ENCODE assay signal across 1 cellular context in the genomic region with DNA sequence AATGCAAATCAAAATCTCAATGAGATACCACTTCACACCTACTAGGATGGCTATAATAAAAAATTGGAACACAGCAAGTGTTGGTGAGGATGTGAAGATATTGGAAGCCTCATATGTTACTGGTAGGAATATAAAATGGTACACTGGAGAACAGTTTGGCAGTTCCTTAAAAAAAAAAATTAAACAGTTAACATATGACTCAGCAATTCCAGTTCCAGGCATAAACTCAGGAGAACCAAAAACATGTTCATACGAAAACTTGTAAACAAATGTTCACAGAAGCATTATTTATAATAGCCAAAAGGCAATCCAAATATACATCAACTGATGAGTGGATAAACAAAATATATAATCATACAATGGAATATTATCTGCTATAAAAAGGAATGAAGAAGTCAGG.
A peak's percentile ranks its signal among the peaks of the same experiment; 100 is the strongest.
TF ChIP-seq lines count a peak whose summit lies in the region.

No MANE protein-coding gene starts in this region.

TF ChIP-seq in K562, 482 proteins besides CTCF, POLR2A, EP300 and RAD21 (continued from another document):
- TF ChIP-seq, protein P1, sequence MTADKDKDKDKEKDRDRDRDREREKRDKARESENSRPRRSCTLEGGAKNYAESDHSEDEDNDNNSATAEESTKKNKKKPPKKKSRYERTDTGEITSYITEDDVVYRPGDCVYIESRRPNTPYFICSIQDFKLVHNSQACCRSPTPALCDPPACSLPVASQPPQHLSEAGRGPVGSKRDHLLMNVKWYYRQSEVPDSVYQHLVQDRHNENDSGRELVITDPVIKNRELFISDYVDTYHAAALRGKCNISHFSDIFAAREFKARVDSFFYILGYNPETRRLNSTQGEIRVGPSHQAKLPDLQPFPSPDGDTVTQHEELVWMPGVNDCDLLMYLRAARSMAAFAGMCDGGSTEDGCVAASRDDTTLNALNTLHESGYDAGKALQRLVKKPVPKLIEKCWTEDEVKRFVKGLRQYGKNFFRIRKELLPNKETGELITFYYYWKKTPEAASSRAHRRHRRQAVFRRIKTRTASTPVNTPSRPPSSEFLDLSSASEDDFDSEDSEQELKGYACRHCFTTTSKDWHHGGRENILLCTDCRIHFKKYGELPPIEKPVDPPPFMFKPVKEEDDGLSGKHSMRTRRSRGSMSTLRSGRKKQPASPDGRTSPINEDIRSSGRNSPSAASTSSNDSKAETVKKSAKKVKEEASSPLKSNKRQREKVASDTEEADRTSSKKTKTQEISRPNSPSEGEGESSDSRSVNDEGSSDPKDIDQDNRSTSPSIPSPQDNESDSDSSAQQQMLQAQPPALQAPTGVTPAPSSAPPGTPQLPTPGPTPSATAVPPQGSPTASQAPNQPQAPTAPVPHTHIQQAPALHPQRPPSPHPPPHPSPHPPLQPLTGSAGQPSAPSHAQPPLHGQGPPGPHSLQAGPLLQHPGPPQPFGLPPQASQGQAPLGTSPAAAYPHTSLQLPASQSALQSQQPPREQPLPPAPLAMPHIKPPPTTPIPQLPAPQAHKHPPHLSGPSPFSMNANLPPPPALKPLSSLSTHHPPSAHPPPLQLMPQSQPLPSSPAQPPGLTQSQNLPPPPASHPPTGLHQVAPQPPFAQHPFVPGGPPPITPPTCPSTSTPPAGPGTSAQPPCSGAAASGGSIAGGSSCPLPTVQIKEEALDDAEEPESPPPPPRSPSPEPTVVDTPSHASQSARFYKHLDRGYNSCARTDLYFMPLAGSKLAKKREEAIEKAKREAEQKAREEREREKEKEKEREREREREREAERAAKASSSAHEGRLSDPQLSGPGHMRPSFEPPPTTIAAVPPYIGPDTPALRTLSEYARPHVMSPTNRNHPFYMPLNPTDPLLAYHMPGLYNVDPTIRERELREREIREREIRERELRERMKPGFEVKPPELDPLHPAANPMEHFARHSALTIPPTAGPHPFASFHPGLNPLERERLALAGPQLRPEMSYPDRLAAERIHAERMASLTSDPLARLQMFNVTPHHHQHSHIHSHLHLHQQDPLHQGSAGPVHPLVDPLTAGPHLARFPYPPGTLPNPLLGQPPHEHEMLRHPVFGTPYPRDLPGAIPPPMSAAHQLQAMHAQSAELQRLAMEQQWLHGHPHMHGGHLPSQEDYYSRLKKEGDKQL (CRISPR knock-in tag; IDR thresholded peaks at IDR 0.05; ENCODE audit: borderline replicate concordance): no peak
- TF ChIP-seq SREBF1 (IDR thresholded peaks at IDR 0.05; ENCODE audit: borderline replicate concordance, low read depth, low read length) (no peak), RAD51 (IDR thresholded peaks at IDR 0.05; ENCODE audit: borderline replicate concordance, low read depth) (no peak), MAFF (IDR thresholded peaks at IDR 0.05; ENCODE audit: low read length) (peak; percentile 94)
